In genomic region chr20:62360854-62361798, GRCh38 we compare ENCODE assay signal across 10 cellular contexts. TPM values are rescaled to one million over a fixed set of nuclear protein-coding genes. Genes with fewer than 3 reads are reported as not detected.
DNase-seq lines count a peak whose midpoint lies in the region; ATAC-seq lines count a peak whose summit lies in the region.
"Had no signal": no experiment of that assay in that cellular context is flagged by ENCODE, and none has a peak within 500 bp of the region (broad histone marks: within the 10 kb centered on the region; RNA-seq: fewer than 3 reads in every experiment).

No MANE protein-coding gene starts in this region.

- H3K9me2 ChIP-seq in GM23248 (ENCODE audit: insufficient read depth): no peaks in the 10 kb centered on the region

- H3K27me3 ChIP-seq in HUES64 (ENCODE audit: insufficient read depth, low read length): no peaks in the 10 kb centered on the region
- H3K27me3 ChIP-seq in subcutaneous abdominal adipose tissue (ENCODE audit: control insufficient read depth in 5 of 5, insufficient read depth in 4 of 5, low read length in 5 of 5): peaks cover 0 to 8% (median 0%) of the 10 kb centered on the region in 5 donors
- H3K27me3 ChIP-seq in GM23248 (replicated peaks; ENCODE audit: insufficient read depth): peaks cover 7% of the 10 kb centered on the region; the same call in 1 of the 2 replicates

- H3K4me1 ChIP-seq in HUES64 (ENCODE audit: insufficient read depth, low read length): peaks cover 54% of the 10 kb centered on the region
- H3K4me1 ChIP-seq in subcutaneous abdominal adipose tissue (ENCODE audit: control insufficient read depth in 5 of 5, insufficient read depth in 5 of 5, low read length in 5 of 5): peaks cover 4 to 85% (median 62%) of the 10 kb centered on the region in 5 donors
- H3K4me1 ChIP-seq in GM23248 (ENCODE audit: insufficient read depth): peaks cover 22% of the 10 kb centered on the region

- H3K9me3 ChIP-seq in HUES64 (ENCODE audit: insufficient read depth, low read depth, low read length) (no peaks in the 10 kb centered on the region), subcutaneous abdominal adipose tissue (ENCODE audit: control insufficient read depth in 5 of 5, low read length in 5 of 5) (no peaks in the 10 kb centered on the region), GM23248 (ENCODE audit: low read depth) (no peaks in the 10 kb centered on the region)

- DNase-seq in caudate nucleus (lab: John Stamatoyannopoulos, UW) (no peak), left lobe of liver (ENCODE audit: low spot score) (peak; percentile 50), NCI-H1105 (lab: John Stamatoyannopoulos, UW) (no peak), GM23248 (no peak), NCI-H1417 treated with DMSO at 0.1 percent for 48 hours (lab: John Stamatoyannopoulos, UW) (no peak)
- DNase-seq: DMS153, NCI-H510A treated with DMSO at 0.1 percent for 48 hours had no signal

- no peak overlapping the region for H2AFZ ChIP-seq in GM23248

- in situ Hi-C loops in GM23248 (cut with MboI): no loop called here

- H3K4me3 ChIP-seq in HUES64 (ENCODE audit: low read length) (no peak overlapping the region), subcutaneous abdominal adipose tissue (ENCODE audit: low read depth in 1 of 5, low read length in 5 of 5) (no peak overlapping the region), GM23248 (no peak overlapping the region)

- H3K9ac ChIP-seq in HUES64 (ENCODE audit: low read depth, low read length): peak overlapping the region; percentile 72
- H3K9ac ChIP-seq in subcutaneous abdominal adipose tissue (ENCODE audit: low read length in 5 of 5): peak overlapping the region in 2 of 5 donors; percentile 6 to 26
- no peak overlapping the region for H3K9ac ChIP-seq in GM23248

- H3F3A ChIP-seq in GM23248 (ENCODE audit: insufficient read depth): no peaks in the 10 kb centered on the region

- H3K27ac ChIP-seq in HUES64 (ENCODE audit: low read depth, low read length) (peak overlapping the region; percentile 96), caudate nucleus (ENCODE audit: low read depth, low read length) (peak overlapping the region; percentile 36), subcutaneous abdominal adipose tissue (ENCODE audit: low read depth, low read length) (peak overlapping the region; percentile 57), GM23248 (no peak overlapping the region)

- no peaks in the 10 kb centered on the region for H4K20me1 ChIP-seq in GM23248 (ENCODE audit: insufficient read depth)

- no peaks in the 10 kb centered on the region for H3K79me2 ChIP-seq in GM23248 (ENCODE audit: insufficient read depth)

- H3K4me2 ChIP-seq in GM23248 (ENCODE audit: unreplicated experiment): no peak overlapping the region

- H3K36me3 ChIP-seq in HUES64 (ENCODE audit: insufficient read depth, low read length) (peaks cover 17% of the 10 kb centered on the region), subcutaneous abdominal adipose tissue (ENCODE audit: control insufficient read depth in 5 of 5, insufficient read depth in 5 of 5, low read length in 5 of 5) (peaks cover 0 to 4% (median 0%) of the 10 kb centered on the region in 5 donors), GM23248 (ENCODE audit: low read depth) (no peaks in the 10 kb centered on the region)

- ATAC-seq in left lobe of liver (no peak), GM18907 (IDR thresholded peaks at IDR 0.05; ENCODE audit: unreplicated experiment) (no peak)

- 62% methylated on average over 25 of the region's 25 CpGs for WGBS in HUES64
- 51 to 55% methylated on average over 24 to 25 of the region's 25 CpGs for WGBS in GM23248 (ENCODE audit: low coverage in 1 of 2, low lambda C conversion rate in 2 of 2, missing lambda C conversion rate in 2 of 2), 2 experiments

RNA-seq across cellular contexts. Expression of gene LAMA5, which starts 6.0 kb away (rescaled TPM):
- 53.2 TPM for polyA plus RNA-seq in HUES64 (2013, experiment 1 of 2)
- polyA plus RNA-seq in HUES64 (2013, experiment 2 of 2): 64.5 TPM
- 112 TPM for total RNA-seq in left lobe of liver
- 4.5 and 13.9 TPM in 2 replicates for total RNA-seq in GM23248 (2014; rRNA removed; shearing (Covaris generic))
- polyA plus RNA-seq in GM23248 (2016; fragmentation: Nextera tagmentation; extraction: Ambion mirVana): 4.3 and 6.0 TPM in 2 replicates

RNA-seq across cellular contexts. Expression of gene RPS21, which starts 25.8 kb away (rescaled TPM):
- polyA plus RNA-seq in HUES64 (2013, experiment 1 of 2): 1,380 TPM
- polyA plus RNA-seq in HUES64 (2013, experiment 2 of 2): 1,333 TPM
- total RNA-seq in left lobe of liver: 432 TPM
- 1,039 and 1,622 TPM in 2 replicates for total RNA-seq in GM23248 (2014; rRNA removed; shearing (Covaris generic))
- 566 and 639 TPM in 2 replicates for polyA plus RNA-seq in GM23248 (2016; fragmentation: Nextera tagmentation; extraction: Ambion mirVana)

RNA-seq across cellular contexts. Expression of gene CABLES2, which starts 46.0 kb away (rescaled TPM):
- polyA plus RNA-seq in HUES64 (2013, experiment 1 of 2): 8.8 TPM
- polyA plus RNA-seq in HUES64 (2013, experiment 2 of 2): 9.9 TPM
- 1.8 TPM for total RNA-seq in left lobe of liver
- 3.0 and 7.3 TPM in 2 replicates for total RNA-seq in GM23248 (2014; rRNA removed; shearing (Covaris generic))
- polyA plus RNA-seq in GM23248 (2016; fragmentation: Nextera tagmentation; extraction: Ambion mirVana): 0.66 and 0.82 TPM in 2 replicates

RNA-seq across cellular contexts. Expression of gene ADRM1, which starts 58.3 kb away (rescaled TPM):
- polyA plus RNA-seq in HUES64 (2013, experiment 1 of 2): 130 TPM
- polyA plus RNA-seq in HUES64 (2013, experiment 2 of 2): 111 TPM
- 61.0 TPM for total RNA-seq in left lobe of liver
- total RNA-seq in GM23248 (2014; rRNA removed; shearing (Covaris generic)): 117 and 138 TPM in 2 replicates
- polyA plus RNA-seq in GM23248 (2016; fragmentation: Nextera tagmentation; extraction: Ambion mirVana): 162 and 175 TPM in 2 replicates
